Comparison of ENCODE assay signal across 8 cellular contexts in genomic region chr16:88737298-88738166, GRCh38. TPM values are rescaled to one million over a fixed set of nuclear protein-coding genes. Genes with fewer than 3 reads are reported as not detected.
DNase-seq lines count a peak whose midpoint lies in the region; ATAC-seq and TF ChIP-seq lines count a peak whose summit lies in the region.

No MANE protein-coding gene starts in this region.

- H3K27me3 Mint-ChIP-seq in activated naive CD8-positive, alpha-beta T cell treated with anti-CD3 and anti-CD28 coated beads, Interleukin-2, amount 10 ng/mL, durations not matched to agents 7 days and 5 days = no peaks in the 10 kb centered on the region

- H3K27ac ChIP-seq in left ventricle myocardium inferior (replicated peaks) = no peak overlapping the region
- no peak overlapping the region for H3K27ac ChIP-seq in gastrocnemius medialis

- H3K4me3 Mint-ChIP-seq in activated naive CD8-positive, alpha-beta T cell treated with anti-CD3 and anti-CD28 coated beads, Interleukin-2, amount 10 ng/mL, durations not matched to agents 7 days and 5 days = no peak overlapping the region

- H3K27ac Mint-ChIP-seq in activated naive CD8-positive, alpha-beta T cell treated with anti-CD3 and anti-CD28 coated beads, Interleukin-2, amount 10 ng/mL, durations not matched to agents 7 days and 5 days = no peak overlapping the region

- no peak for TF ChIP-seq POLR2A in gastrocnemius medialis (IDR thresholded peaks at IDR 0.05)

- no peaks in the 10 kb centered on the region for H3K9me3 Mint-ChIP-seq in activated naive CD8-positive, alpha-beta T cell treated with anti-CD3 and anti-CD28 coated beads, Interleukin-2, amount 10 ng/mL, durations not matched to agents 7 days and 5 days

- no peaks in the 10 kb centered on the region for H3K9me3 ChIP-seq in left ventricle myocardium inferior (replicated peaks)
- no peaks in the 10 kb centered on the region for H3K9me3 ChIP-seq in gastrocnemius medialis

- H3K4me3 ChIP-seq in left ventricle myocardium inferior (no peak overlapping the region), gastrocnemius medialis (no peak overlapping the region)

- intact Hi-C loops in left ventricle myocardium inferior (cut with micrococcal nuclease) = loop anchor here (10.0 kb wide), 1 partner anchor 477 kb away; the partner anchor contains the start of gene ZNF778
- intact Hi-C loops in gastrocnemius medialis (cut with DNase I; ENCODE audit: low total_unique reads) = loop anchor here (1.0 to 2.0 kb wide), 2 partner anchors 430 to 479 kb away; partner anchors contain the start of gene ZNF778

- peak; percentile 90 for ATAC-seq in activated naive CD8-positive, alpha-beta T cell treated with anti-CD3 and anti-CD28 coated beads, Interleukin-2, amount 10 ng/mL, durations not matched to agents 7 days and 5 days (ENCODE audit: low read depth)
- peak; percentile 61 to 71 for ATAC-seq in gastrocnemius medialis

- H3K4me1 ChIP-seq in left ventricle myocardium inferior (peaks cover 6% of the 10 kb centered on the region), gastrocnemius medialis (peaks cover 0 to 7% of the 10 kb centered on the region in 2 donors)

- H3K4me1 Mint-ChIP-seq in activated naive CD8-positive, alpha-beta T cell treated with anti-CD3 and anti-CD28 coated beads, Interleukin-2, amount 10 ng/mL, durations not matched to agents 7 days and 5 days = no peaks in the 10 kb centered on the region

- H3K36me3 ChIP-seq in left ventricle myocardium inferior (peaks cover 8% of the 10 kb centered on the region), gastrocnemius medialis (no peaks in the 10 kb centered on the region)

- POLR2A ChIA-PET in activated naive CD8-positive, alpha-beta T cell treated with anti-CD3 and anti-CD28 coated beads, Interleukin-2, amount 10 ng/mL, durations not matched to agents 7 days and 5 days (lab: Charles Lee) = interaction anchor here (0.5 to 2.3 kb wide), 10 partner anchors 32 to 958 kb away, joined by 3 to 10 read pairs (median 4); partner anchors contain the start of genes APRT, CDT1 and PIEZO1

- in situ Hi-C loops in gastrocnemius medialis (cut with MboI; ENCODE audit: low sequenced_read_pairs in 4 of 4) = loop anchor here in 2 of 4 donors (25.0 kb wide), 1 partner anchor 475 kb away; the partner anchor contains the start of genes SLC22A31 (in 2 of the 2) and ZNF778 (in 2 of the 2)

- TF ChIP-seq CTCF in left ventricle myocardium inferior (IDR thresholded peaks at IDR 0.05; ENCODE audit: borderline replicate concordance) (peak; percentile 98), gastrocnemius medialis (IDR thresholded peaks at IDR 0.05 in 4 of 5, conservative IDR thresholded peaks at IDR 0.05 in 1 of 5) (peak; percentile 91 to 98 (median 97))

- DNase-seq in NCI-H2107 (lab: John Stamatoyannopoulos, UW) = peak; percentile 63
- DNase-seq in NCI-H2107 treated with DMSO at 0.1 percent for 48 hours (lab: John Stamatoyannopoulos, UW; ENCODE audit: unreplicated experiment) = no peak
- DNase-seq in HT-29 (ENCODE audit: low spot score) = peak; percentile 72
- peak; percentile 52 for DNase-seq in T follicular helper cell (ENCODE audit: low read depth)
- peak; percentile 84 for DNase-seq in activated naive CD8-positive, alpha-beta T cell treated with anti-CD3 and anti-CD28 coated beads, Interleukin-2, amount 10 ng/mL, durations not matched to agents 7 days and 5 days
- peak; percentile 71 for DNase-seq in left ventricle myocardium inferior
- DNase-seq in gastrocnemius medialis = peak; percentile 29 to 67
- DNase-seq in mesenteric fat pad (ENCODE audit: low spot score) = no peak

- H3K36me3 Mint-ChIP-seq in activated naive CD8-positive, alpha-beta T cell treated with anti-CD3 and anti-CD28 coated beads, Interleukin-2, amount 10 ng/mL, durations not matched to agents 7 days and 5 days = peaks cover 1% of the 10 kb centered on the region

- H3K27me3 ChIP-seq in left ventricle myocardium inferior (ENCODE audit: low read depth) = no peaks in the 10 kb centered on the region
- H3K27me3 ChIP-seq in gastrocnemius medialis = no peaks in the 10 kb centered on the region

RNA-seq across cellular contexts. Expression of gene CTU2, which starts 31.2 kb away (rescaled TPM):
- 38.4 and 44.5 TPM in 2 replicates for total RNA-seq in HT-29 (2014; rRNA removed; shearing (Covaris generic))
- 10 to 100 TPM; 22.8 to 25.7 TPM for total RNA-seq in activated naive CD8-positive, alpha-beta T cell treated with anti-CD3 and anti-CD28 coated beads, Interleukin-2, amount 10 ng/mL, durations not matched to agents 7 days and 5 days
- total RNA-seq in left ventricle myocardium inferior = 13.1 TPM
- 10 to 100 TPM; 11.1 to 17.7 (median 14.1) TPM for total RNA-seq in gastrocnemius medialis
- 20.3 TPM for total RNA-seq in mesenteric fat pad

RNA-seq across cellular contexts. Expression of gene RNF166, which starts 31.3 kb away (rescaled TPM):
- 44.6 and 49.8 TPM in 2 replicates for total RNA-seq in HT-29 (2014; rRNA removed; shearing (Covaris generic))
- 100 to 1,000 TPM; 227 to 229 TPM for total RNA-seq in activated naive CD8-positive, alpha-beta T cell treated with anti-CD3 and anti-CD28 coated beads, Interleukin-2, amount 10 ng/mL, durations not matched to agents 7 days and 5 days
- 14.2 TPM for total RNA-seq in left ventricle myocardium inferior
- 10 to 100 TPM; 22.9 to 32.5 (median 26.1) TPM for total RNA-seq in gastrocnemius medialis
- 22.5 TPM for total RNA-seq in mesenteric fat pad

RNA-seq across cellular contexts. Expression of gene PIEZO1, which starts 47.5 kb away (rescaled TPM):
- 327 and 375 TPM in 2 replicates for total RNA-seq in HT-29 (2014; rRNA removed; shearing (Covaris generic))
- 100 to 1,000 TPM; 206 to 220 TPM for total RNA-seq in activated naive CD8-positive, alpha-beta T cell treated with anti-CD3 and anti-CD28 coated beads, Interleukin-2, amount 10 ng/mL, durations not matched to agents 7 days and 5 days
- 17.1 TPM for total RNA-seq in left ventricle myocardium inferior
- total RNA-seq in gastrocnemius medialis = 10 to 100 TPM in 3 of 4 donors, 1 to 10 TPM in 1; 9.0 to 37.0 (median 16.5) TPM
- 318 TPM for total RNA-seq in mesenteric fat pad

RNA-seq across cellular contexts. Expression of gene SNAI3, which starts 51.2 kb away (rescaled TPM):
- total RNA-seq in HT-29 (2014; rRNA removed; shearing (Covaris generic)) = 1.2 and 1.7 TPM in 2 replicates
- 10 to 100 TPM; 14.4 to 15.0 TPM for total RNA-seq in activated naive CD8-positive, alpha-beta T cell treated with anti-CD3 and anti-CD28 coated beads, Interleukin-2, amount 10 ng/mL, durations not matched to agents 7 days and 5 days
- total RNA-seq in left ventricle myocardium inferior (3.1 TPM), gastrocnemius medialis (1 to 10 TPM; 1.2 to 2.2 (median 1.6) TPM), mesenteric fat pad (1.2 TPM)

Comparison
In these comparisons a context has a peak if more than half of its experiments do, and no peak if none do; other contexts are left out.
1. DNase-seq: peak in NCI-H2107 (single experiment), HT-29 (single experiment), T follicular helper cell (single experiment), activated naive CD8-positive, alpha-beta T cell treated with anti-CD3 and anti-CD28 coated beads, Interleukin-2, amount 10 ng/mL, durations not matched to agents 7 days and 5 days (single experiment), left ventricle myocardium inferior (single experiment) and gastrocnemius medialis (2 of 2); none in NCI-H2107 treated with DMSO at 0.1 percent for 48 hours (single experiment) and mesenteric fat pad (single experiment).